In the genomic region with DNA sequence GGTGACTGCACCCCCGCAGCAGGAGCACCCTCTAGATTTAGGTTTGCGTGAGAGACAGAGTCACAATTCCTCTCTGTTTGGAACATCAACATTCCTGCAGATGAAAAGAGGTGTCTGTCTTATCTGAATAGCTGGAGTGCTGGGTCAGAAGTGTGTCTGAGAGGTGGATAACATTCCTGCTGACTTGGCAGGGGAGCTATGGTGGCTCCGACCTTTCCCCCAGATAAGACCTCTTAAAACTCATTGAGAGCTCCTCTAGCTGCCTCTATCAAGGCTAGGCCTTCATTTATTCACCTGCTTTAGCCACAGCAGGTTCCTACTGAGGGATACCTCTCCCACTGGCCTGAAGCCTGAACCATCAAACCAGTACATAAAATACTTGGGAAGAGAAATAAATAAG, we compare ENCODE assay signal across 16 cellular contexts.
"Had no signal": no experiment of that assay in that cellular context is flagged by ENCODE, and none has a peak within 500 bp of the region (broad histone marks: within the 10 kb centered on the region; RNA-seq: fewer than 3 reads in every experiment).

No MANE protein-coding gene starts in this region.

- H3K4me1 ChIP-seq: esophagus muscularis mucosa, foreskin keratinocyte, gastroesophageal sphincter, heart left ventricle had no signal

- ATAC-seq: foreskin keratinocyte, gastroesophageal sphincter, heart left ventricle, left colon, left lobe of liver, left ventricle myocardium superior, mucosa of descending colon had no signal

- H3K27me3 ChIP-seq: dorsolateral prefrontal cortex, esophagus muscularis mucosa, foreskin keratinocyte, gastroesophageal sphincter, heart left ventricle had no signal

- H3K36me3 ChIP-seq: esophagus muscularis mucosa, gastroesophageal sphincter, heart left ventricle had no signal

- H3K9me3 ChIP-seq: esophagus muscularis mucosa, gastroesophageal sphincter had no signal

- H3K27ac ChIP-seq: coronary artery, dorsolateral prefrontal cortex, esophagus muscularis mucosa, foreskin keratinocyte, gastroesophageal sphincter, heart left ventricle had no signal

- H3K4me3 ChIP-seq: coronary artery, dorsolateral prefrontal cortex, esophagus muscularis mucosa, gastroesophageal sphincter, heart left ventricle, lung, mucosa of descending colon had no signal

- DNase-seq: dermis blood vessel endothelial cell; dorsolateral prefrontal cortex; effector CD4-positive, alpha-beta T cell; effector memory CD4-positive, alpha-beta T cell; foreskin keratinocyte; hippocampal formation; left colon; left ventricle myocardium superior; mammary epithelial cell; mucosa of descending colon had no signal
